ENCODE assay signal across 15 cellular contexts in the genomic region with DNA sequence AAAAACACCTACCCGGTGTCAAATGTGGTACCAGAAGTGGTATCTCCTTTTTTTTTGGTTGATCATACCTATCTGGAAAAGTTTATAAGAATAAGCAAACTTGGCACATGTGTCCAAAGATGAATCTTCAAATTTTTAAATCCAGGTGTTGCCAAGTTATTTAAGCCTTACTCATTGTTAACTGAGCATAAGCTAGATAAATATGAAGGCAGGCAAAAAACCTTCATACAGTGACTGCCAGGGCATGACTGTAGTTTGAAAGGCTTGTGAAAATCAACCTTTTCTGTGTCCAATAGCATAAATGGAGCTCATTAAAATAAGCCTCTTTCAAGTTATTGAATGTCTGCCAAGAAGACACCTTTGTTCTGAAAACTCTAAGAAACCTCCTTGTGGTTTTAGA.
A peak's percentile ranks its signal among the peaks of the same experiment; 100 is the strongest.
DNase-seq lines count a peak whose midpoint lies in the region; ATAC-seq and TF ChIP-seq lines count a peak whose summit lies in the region.
"Had no signal": no experiment of that assay in that cellular context is flagged by ENCODE, and none has a peak within 500 bp of the region (broad histone marks: within the 10 kb centered on the region; RNA-seq: fewer than 3 reads in every experiment).

No MANE protein-coding gene starts in this region.

- peaks cover 0 to 7% (median 4%) of the 10 kb centered on the region in 7 donors for H3K9me3 Mint-ChIP-seq in CD14-positive monocyte

- H3K4me3 Mint-ChIP-seq in CD14-positive monocyte, result no peak overlapping the region
- H3K4me3 Mint-ChIP-seq: CD4-positive, CD25-positive, alpha-beta regulatory T cell; CD8-positive, alpha-beta T cell had no signal

- H3K27ac ChIP-seq in stomach, result no peak overlapping the region
- H3K27ac ChIP-seq: GM23248 had no signal

- no peaks in the 10 kb centered on the region for H3K36me3 ChIP-seq in stomach

- H3K36me3 Mint-ChIP-seq in CD14-positive monocyte, result no peaks in the 10 kb centered on the region
- H3K36me3 Mint-ChIP-seq: CD4-positive, CD25-positive, alpha-beta regulatory T cell; CD8-positive, alpha-beta T cell had no signal

- peaks cover 0 to under 1% (median 0%) of the 10 kb centered on the region in 4 donors for H3K9me3 ChIP-seq in stomach
- H3K9me3 ChIP-seq: Caco-2 had no signal

- DNase-seq in RPMI8226 (peak; percentile 15), epithelial cell of esophagus (ENCODE audit: low read depth) (peak; percentile 15), omental fat pad (ENCODE audit: low spot score) (no peak), CD14-positive monocyte (ENCODE audit: low spot score) (no peak), HT-29 (ENCODE audit: low spot score) (no peak), stomach (no peak)
- DNase-seq: C1 segment of cervical spinal cord; Caco-2; CD4-positive, CD25-positive, alpha-beta regulatory T cell; CD8-positive, alpha-beta T cell; DMS153; DND-41; GM23248; H7; HCEC 1CT had no signal

- H3K27ac Mint-ChIP-seq in CD14-positive monocyte, result no peak overlapping the region
- H3K27ac Mint-ChIP-seq: CD4-positive, CD25-positive, alpha-beta regulatory T cell; CD8-positive, alpha-beta T cell had no signal

- H3K4me3 ChIP-seq in epithelial cell of esophagus (ENCODE audit: low read length) (no peak overlapping the region), stomach (no peak overlapping the region)
- H3K4me3 ChIP-seq: GM23248 had no signal

- H3K27me3 Mint-ChIP-seq in CD14-positive monocyte (ENCODE audit: low read depth in 3 of 3), result no peaks in the 10 kb centered on the region
- H3K27me3 Mint-ChIP-seq: CD4-positive, CD25-positive, alpha-beta regulatory T cell had no signal

- H3K4me1 Mint-ChIP-seq in CD14-positive monocyte, result no peaks in the 10 kb centered on the region

- TF ChIP-seq POLR2A in stomach (IDR thresholded peaks at IDR 0.05), result no peak

- peaks cover 0 to 6% (median 0%) of the 10 kb centered on the region in 4 donors for H3K4me1 ChIP-seq in stomach
- H3K4me1 ChIP-seq: Caco-2 had no signal

- intact Hi-C loops in CD14-positive monocyte (cut with micrococcal nuclease) (no loop called here), stomach (cut with DNase I; ENCODE audit: low total_unique reads) (no loop called here)

- H3K27me3 ChIP-seq in stomach, result no peaks in the 10 kb centered on the region

- ATAC-seq in omental fat pad (ENCODE audit: low FRiP score), result peak; percentile 65
- ATAC-seq: CD8-positive, alpha-beta T cell had no signal

- no peak for TF ChIP-seq EP300 in stomach (IDR thresholded peaks at IDR 0.05)

- TF ChIP-seq CTCF in epithelial cell of esophagus (IDR thresholded peaks at IDR 0.05; ENCODE audit: insufficient read depth, low read depth, low read length, missing control alignments) (no peak), omental fat pad (IDR thresholded peaks at IDR 0.05) (no peak), CD14-positive monocyte (IDR thresholded peaks at IDR 0.05) (no peak), stomach (IDR thresholded peaks at IDR 0.05) (no peak)

- WGBS in stomach, 5 donors, result 59 to 91% (median 74%) methylated on average over 1 of the region's 1 CpG

Comparison
In these comparisons a context has a peak if more than half of its experiments do, and no peak if none do; other contexts are left out.
1. DNase-seq: peak in RPMI8226 (single experiment) and epithelial cell of esophagus (single experiment); none in omental fat pad (single experiment), CD14-positive monocyte (single experiment), HT-29 (single experiment) and stomach (single experiment).